10 cellular contexts compared by ENCODE assay signal in genomic region chr3:72892870-72893269, GRCh38. TPM values are rescaled to one million over a fixed set of nuclear protein-coding genes. Genes with fewer than 3 reads are reported as not detected.
DNase-seq lines count a peak whose midpoint lies in the region; ATAC-seq, FAIRE-seq and TF ChIP-seq lines count a peak whose summit lies in the region.
"Had no signal": no experiment of that assay in that cellular context is flagged by ENCODE, and none has a peak within 500 bp of the region (broad histone marks: within the 10 kb centered on the region; RNA-seq: fewer than 3 reads in every experiment).

No MANE protein-coding gene starts in this region.

- intact Hi-C loops in HepG2 (cut with micrococcal nuclease; ENCODE audit: unreplicated experiment) (no loop called here), right lobe of liver (cut with DNase I) (no loop called here)

- H3K4me2 ChIP-seq in HepG2 (ENCODE audit: low read depth, low read length): no peak overlapping the region

- H3K9me3 ChIP-seq in HepG2 (ENCODE audit: low read length): no peaks in the 10 kb centered on the region
- no peaks in the 10 kb centered on the region for H3K9me3 ChIP-seq in right lobe of liver

- H3K4me1 ChIP-seq in HepG2 (ENCODE audit: insufficient read depth, low read length): peaks cover 48% of the 10 kb centered on the region
- no peaks in the 10 kb centered on the region for H3K4me1 ChIP-seq in right lobe of liver

- TF ChIP-seq CTCF in HepG2 (CRISPR knock-in tag; IDR thresholded peaks at IDR 0.05) (peak; percentile 30), right lobe of liver (IDR thresholded peaks at IDR 0.05) (no peak), fibroblast of villous mesenchyme (IDR thresholded peaks at IDR 0.05; ENCODE audit: insufficient read depth, low read depth, low read length) (peak; percentile 31)

- no peak for TF ChIP-seq POLR2A in HepG2 (IDR thresholded peaks at IDR 0.05; ENCODE audit: insufficient read depth in 1 of 2, low read depth in 2 of 2, low read length in 2 of 2)
- TF ChIP-seq POLR2A in right lobe of liver (IDR thresholded peaks at IDR 0.05): no peak

- H3K27ac ChIP-seq in HepG2 (ENCODE audit: extremely low read length, insufficient read depth, low read length) (no peak overlapping the region), right lobe of liver (no peak overlapping the region)

- no peak overlapping the region for H3K9ac ChIP-seq in HepG2 (ENCODE audit: insufficient read depth, low read depth, low read length)

- POLR2A ChIA-PET in HepG2 (lab: Yijun Ruan, JAX): no interaction called here

- in situ Hi-C loops in HepG2 (cut with HindIII; ENCODE audit: extremely low pct_ligation_motif_present, low pct_unique_long_range_greater_than_20kb): no loop called here

- H3K27me3 ChIP-seq in HepG2 (ENCODE audit: control insufficient read depth in 1 of 2, insufficient read depth in 2 of 2, low read length in 2 of 2): no peaks in the 10 kb centered on the region
- no peaks in the 10 kb centered on the region for H3K27me3 ChIP-seq in right lobe of liver

- 66% methylated on average over 4 of the region's 4 CpGs for WGBS in HepG2 (ENCODE audit: low lambda C conversion rate)
- WGBS in right lobe of liver (ENCODE audit: insufficient coverage, low coverage, low lambda C conversion rate, missing lambda C conversion rate): 51% methylated on average over 4 of the region's 4 CpGs

- TF ChIP-seq EP300 in HepG2 (IDR thresholded peaks at IDR 0.05; ENCODE audit: low read depth in 2 of 2, low read length in 2 of 2): no peak
- TF ChIP-seq EP300 in HepG2 (CRISPR knock-in tag; IDR thresholded peaks at IDR 0.05; ENCODE audit: borderline replicate concordance): no peak

- H3K4me3 ChIP-seq in HepG2 (replicated peaks in 1 of 3; ENCODE audit: insufficient read depth in 1 of 3, low read depth in 2 of 3, low read length in 3 of 3): no peak overlapping the region
- no peak overlapping the region for H3K4me3 ChIP-seq in right lobe of liver
- no peak overlapping the region for H3K4me3 ChIP-seq in fibroblast of villous mesenchyme (ENCODE audit: low read depth, low read length)

- H3K36me3 ChIP-seq in HepG2 (replicated peaks in 1 of 2; ENCODE audit: control insufficient read depth in 1 of 2, insufficient read depth in 2 of 2, low read length in 2 of 2): no peaks in the 10 kb centered on the region
- H3K36me3 ChIP-seq in right lobe of liver: no peaks in the 10 kb centered on the region

- no peak for FAIRE-seq in HepG2 (lab: Jason Lieb, UNC)
- FAIRE-seq: D721Med had no signal

- TF ChIP-seq RAD21 in HepG2 (CRISPR knock-in tag; IDR thresholded peaks at IDR 0.05): no peak

- DNase-seq in HepG2 (ENCODE audit: low spot score) (peak; percentile 33), right lobe of liver (no peak), RPMI7951 (ENCODE audit: low read depth) (peak; percentile 38), fibroblast of villous mesenchyme (ENCODE audit: low read depth) (no peak), DMS153 (lab: John Stamatoyannopoulos, UW) (no peak), NCI-H1048 (lab: John Stamatoyannopoulos, UW) (no peak)
- no peak for DNase-seq in activated CD8-positive, alpha-beta memory T cell treated with anti-CD3 and anti-CD28 coated beads, Interleukin-2, amount 50 U/mL, for 4 hours
- DNase-seq: NCI-H446 treated with DMSO at 0.1 percent for 48 hours had no signal

- no peaks in the 10 kb centered on the region for H4K20me1 ChIP-seq in HepG2 (ENCODE audit: insufficient read depth, low read length)

- CTCF ChIA-PET in HepG2 (lab: Yijun Ruan, JAX; ENCODE audit: low intra/inter-chr PET ratio, low total read pairs): no interaction called here

- ATAC-seq in HepG2: no peak
- ATAC-seq in right lobe of liver: no peak
- no peak for ATAC-seq in HG03442 (IDR thresholded peaks at IDR 0.05; ENCODE audit: unreplicated experiment)

- peaks cover 2% of the 10 kb centered on the region for H3K79me2 ChIP-seq in HepG2 (ENCODE audit: insufficient read depth, low read length)

- BruUV-seq in HepG2 (replicated peaks; lab: Mats Ljungman, UMichigan): no TSS peak

- H2AFZ ChIP-seq in HepG2 (ENCODE audit: low read length): no peak overlapping the region

TF ChIP-seq in HepG2, 621 proteins besides CTCF, POLR2A, EP300 and RAD21 (continues in another document):
- TF ChIP-seq ZNF724P (CRISPR knock-in tag; IDR thresholded peaks at IDR 0.05; ENCODE audit: borderline replicate concordance) (no peak), ZSCAN25 (CRISPR knock-in tag; IDR thresholded peaks at IDR 0.05) (no peak), ZNF704 (CRISPR knock-in tag; IDR thresholded peaks at IDR 0.05; ENCODE audit: borderline replicate concordance) (no peak)

RNA-seq across cellular contexts. Expression of gene GXYLT2, which starts 5.0 kb away (rescaled TPM):
- total RNA-seq in HepG2 (2016; rRNA removed; fragmentation: Illumina TruSeq; extraction: Trizol): 6.9 and 7.4 TPM in 2 replicates
- total RNA-seq in HepG2 (2016; cell fraction: cytosol; rRNA removed; fragmentation: Illumina TruSeq; extraction: Trizol; ENCODE audit: low read depth): 8.1 and 8.6 TPM in 2 replicates
- total RNA-seq in HepG2 (2016; cell fraction: insoluble cytoplasmic fraction; rRNA removed; fragmentation: Illumina TruSeq; extraction: Trizol): 6.5 and 7.3 TPM in 2 replicates
- 14.3 and 16.8 TPM in 2 replicates for total RNA-seq in HepG2 (2016; cell fraction: membrane; rRNA removed; fragmentation: Illumina TruSeq; extraction: Trizol)
- 4.1 and 6.0 TPM in 2 replicates for total RNA-seq in HepG2 (2016; cell fraction: nucleus; rRNA removed; fragmentation: Illumina TruSeq; extraction: Trizol)
- 2.7 and 4.3 TPM in 2 replicates for polyA plus RNA-seq in HepG2 (2011; rRNA removed)
- polyA plus RNA-seq in HepG2 (2011; cell fraction: cytosol; rRNA removed): 2.1 and 2.2 TPM in 2 replicates
- polyA plus RNA-seq in HepG2 (2011; cell fraction: nucleus; rRNA removed): 1.1 and 1.5 TPM in 2 replicates
- polyA plus RNA-seq in HepG2 (2012): 1.4 and 2.4 TPM in 2 replicates
- 10.4 and 11.5 TPM in 2 replicates for polyA plus RNA-seq in HepG2 (2016; cell fraction: cytosol; fragmentation: Illumina TruSeq; extraction: Trizol; ENCODE audit: low read depth)
- 3.8 and 6.1 TPM in 2 replicates for polyA plus RNA-seq in HepG2 (2016; cell fraction: insoluble cytoplasmic fraction; fragmentation: Illumina TruSeq; extraction: Trizol; ENCODE audit: low read depth)
- 12.1 and 13.9 TPM in 2 replicates for polyA plus RNA-seq in HepG2 (2016; cell fraction: membrane; fragmentation: Illumina TruSeq; extraction: Trizol; ENCODE audit: low read depth)
- polyA plus RNA-seq in HepG2 (2016; cell fraction: nucleus; fragmentation: Illumina TruSeq; extraction: Trizol; ENCODE audit: insufficient read depth, low read depth): 4.0 and 5.5 TPM in 2 replicates
- 2.4 and 7.9 TPM in 2 replicates for polyA minus RNA-seq in HepG2 (2011; rRNA and poly(A)+ RNA removed; ENCODE audit: low replicate concordance)
- 7.3 and 9.8 TPM in 2 replicates for polyA minus RNA-seq in HepG2 (2011; cell fraction: cytosol; rRNA and poly(A)+ RNA removed)
- polyA minus RNA-seq in HepG2 (2011; cell fraction: nucleus; rRNA and poly(A)+ RNA removed): 4.1 and 5.3 TPM in 2 replicates
- total RNA-seq in right lobe of liver: under 1 TPM in 5 of 6 experiments, not detected in 1; 0.06 to 0.69 (median 0.12) TPM
- total RNA-seq in RPMI7951 (2014; rRNA removed; shearing (Covaris generic)): 64.6 and 66.1 TPM in 2 replicates
- 15.8 and 18.1 TPM in 2 replicates for total RNA-seq in fibroblast of villous mesenchyme

RNA-seq across cellular contexts. Expression of gene SHQ1, which starts 44.6 kb away (rescaled TPM):
- total RNA-seq in HepG2 (2016; rRNA removed; fragmentation: Illumina TruSeq; extraction: Trizol): 20.3 and 25.6 TPM in 2 replicates
- total RNA-seq in HepG2 (2016; cell fraction: cytosol; rRNA removed; fragmentation: Illumina TruSeq; extraction: Trizol; ENCODE audit: low read depth): 9.3 and 13.0 TPM in 2 replicates
- total RNA-seq in HepG2 (2016; cell fraction: insoluble cytoplasmic fraction; rRNA removed; fragmentation: Illumina TruSeq; extraction: Trizol): 17.7 and 24.7 TPM in 2 replicates
- total RNA-seq in HepG2 (2016; cell fraction: membrane; rRNA removed; fragmentation: Illumina TruSeq; extraction: Trizol): 6.5 and 7.1 TPM in 2 replicates
- total RNA-seq in HepG2 (2016; cell fraction: nucleus; rRNA removed; fragmentation: Illumina TruSeq; extraction: Trizol): 20.6 and 22.1 TPM in 2 replicates
- 5.0 and 5.5 TPM in 2 replicates for polyA plus RNA-seq in HepG2 (2011; rRNA removed)
- 3.1 and 4.6 TPM in 2 replicates for polyA plus RNA-seq in HepG2 (2011; cell fraction: cytosol; rRNA removed)
- polyA plus RNA-seq in HepG2 (2011; cell fraction: nucleus; rRNA removed): 3.0 and 3.3 TPM in 2 replicates
- 5.9 and 6.0 TPM in 2 replicates for polyA plus RNA-seq in HepG2 (2012)
- 0.74 and 0.79 TPM in 2 replicates for polyA plus RNA-seq in HepG2 (2016; cell fraction: cytosol; fragmentation: Illumina TruSeq; extraction: Trizol; ENCODE audit: low read depth)
- 18.7 and 19.3 TPM in 2 replicates for polyA plus RNA-seq in HepG2 (2016; cell fraction: insoluble cytoplasmic fraction; fragmentation: Illumina TruSeq; extraction: Trizol; ENCODE audit: low read depth)
- polyA plus RNA-seq in HepG2 (2016; cell fraction: membrane; fragmentation: Illumina TruSeq; extraction: Trizol; ENCODE audit: low read depth): 2.2 and 2.4 TPM in 2 replicates
- polyA plus RNA-seq in HepG2 (2016; cell fraction: nucleus; fragmentation: Illumina TruSeq; extraction: Trizol; ENCODE audit: insufficient read depth, low read depth): 8.3 and 9.9 TPM in 2 replicates
- polyA minus RNA-seq in HepG2 (2011; rRNA and poly(A)+ RNA removed; ENCODE audit: low replicate concordance): 6.6 and 12.3 TPM in 2 replicates
- 3.9 and 5.8 TPM in 2 replicates for polyA minus RNA-seq in HepG2 (2011; cell fraction: cytosol; rRNA and poly(A)+ RNA removed)
- 22.3 and 26.3 TPM in 2 replicates for polyA minus RNA-seq in HepG2 (2011; cell fraction: nucleus; rRNA and poly(A)+ RNA removed)
- 1 to 10 TPM; 5.1 to 9.9 (median 7.9) TPM for total RNA-seq in right lobe of liver
- total RNA-seq in RPMI7951 (2014; rRNA removed; shearing (Covaris generic)): 25.5 and 29.4 TPM in 2 replicates
- 17.1 and 30.2 TPM in 2 replicates for total RNA-seq in fibroblast of villous mesenchyme

Comparison
In these comparisons a context has a peak if more than half of its experiments do, and no peak if none do; other contexts are left out.
1. DNase-seq: peak in HepG2 (single experiment) and RPMI7951 (single experiment); none in right lobe of liver (0 of 3), fibroblast of villous mesenchyme (single experiment), DMS153 (single experiment), activated CD8-positive, alpha-beta memory T cell treated with anti-CD3 and anti-CD28 coated beads, Interleukin-2, amount 50 U/mL, for 4 hours (single experiment) and NCI-H1048 (single experiment).
2. CTCF ChIP-seq: peak in HepG2 (single experiment) and fibroblast of villous mesenchyme (single experiment); none in right lobe of liver (0 of 4).